In the genomic region with DNA sequence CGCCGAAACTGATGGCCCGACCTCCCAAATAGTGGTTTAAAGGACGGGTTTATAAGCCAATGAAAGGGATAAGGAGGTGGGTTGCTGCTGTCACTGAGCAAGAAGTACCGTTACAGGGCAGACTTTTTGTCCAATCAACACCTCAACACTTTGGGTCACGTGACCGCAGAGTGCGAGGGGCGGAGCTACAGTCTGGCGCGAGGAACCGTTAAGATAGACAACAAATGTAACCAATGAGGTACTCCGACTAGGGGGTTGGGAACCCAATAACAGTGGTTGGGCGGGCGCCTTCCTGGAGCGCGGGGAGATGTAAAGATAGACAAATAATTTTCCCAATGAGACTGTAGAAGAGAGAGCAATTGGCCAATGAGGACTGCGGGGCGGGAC, we compare ENCODE assay signal across 8 cellular contexts. TPM values are rescaled to one million over a fixed set of nuclear protein-coding genes. Genes with fewer than 3 reads are reported as not detected.
DNase-seq lines count a peak whose midpoint lies in the region; ATAC-seq and TF ChIP-seq lines count a peak whose summit lies in the region.

A gene with protein sequence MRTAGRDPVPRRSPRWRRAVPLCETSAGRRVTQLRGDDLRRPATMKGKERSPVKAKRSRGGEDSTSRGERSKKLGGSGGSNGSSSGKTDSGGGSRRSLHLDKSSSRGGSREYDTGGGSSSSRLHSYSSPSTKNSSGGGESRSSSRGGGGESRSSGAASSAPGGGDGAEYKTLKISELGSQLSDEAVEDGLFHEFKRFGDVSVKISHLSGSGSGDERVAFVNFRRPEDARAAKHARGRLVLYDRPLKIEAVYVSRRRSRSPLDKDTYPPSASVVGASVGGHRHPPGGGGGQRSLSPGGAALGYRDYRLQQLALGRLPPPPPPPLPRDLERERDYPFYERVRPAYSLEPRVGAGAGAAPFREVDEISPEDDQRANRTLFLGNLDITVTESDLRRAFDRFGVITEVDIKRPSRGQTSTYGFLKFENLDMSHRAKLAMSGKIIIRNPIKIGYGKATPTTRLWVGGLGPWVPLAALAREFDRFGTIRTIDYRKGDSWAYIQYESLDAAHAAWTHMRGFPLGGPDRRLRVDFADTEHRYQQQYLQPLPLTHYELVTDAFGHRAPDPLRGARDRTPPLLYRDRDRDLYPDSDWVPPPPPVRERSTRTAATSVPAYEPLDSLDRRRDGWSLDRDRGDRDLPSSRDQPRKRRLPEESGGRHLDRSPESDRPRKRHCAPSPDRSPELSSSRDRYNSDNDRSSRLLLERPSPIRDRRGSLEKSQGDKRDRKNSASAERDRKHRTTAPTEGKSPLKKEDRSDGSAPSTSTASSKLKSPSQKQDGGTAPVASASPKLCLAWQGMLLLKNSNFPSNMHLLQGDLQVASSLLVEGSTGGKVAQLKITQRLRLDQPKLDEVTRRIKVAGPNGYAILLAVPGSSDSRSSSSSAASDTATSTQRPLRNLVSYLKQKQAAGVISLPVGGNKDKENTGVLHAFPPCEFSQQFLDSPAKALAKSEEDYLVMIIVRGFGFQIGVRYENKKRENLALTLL (plus strand): TSS at position 338 of the 387 bp plus-strand sequence. CDS start 29 bp downstream, at position 367.

- H3T11ph ChIP-seq in H9 (ENCODE audit: low read length) = no peak within 1 kb of the TSS

- no peak within 1 kb of the TSS for H2AK5ac ChIP-seq in H9 (ENCODE audit: insufficient read length, low read length)

- H3K4me3 ChIP-seq in Loucy (ENCODE audit: low read length, poor library complexity, severe bottlenecking) (peak within 1 kb of the TSS; percentile 83), RWPE2 (ENCODE audit: severe bottlenecking) (peak within 1 kb of the TSS; percentile 87), fibroblast of the aortic adventitia (ENCODE audit: low read depth, low read length) (peak within 1 kb of the TSS; percentile 98)

- peaks cover 43 to 48% (median 47%) of the 10 kb centered on the region in 3 experiments for H3K36me3 Mint-ChIP-seq in H9 (ENCODE audit: insufficient read depth in 1 of 3, low read depth in 3 of 3)
- peaks cover 44% of the 10 kb centered on the region for H3K36me3 Mint-ChIP-seq in activated T-helper 2 cell treated with anti-CD3 and anti-CD28 coated beads, Interferon-gamma antibody, Interleukin-2, Interleukin-4, amounts not matched to agents 10 μg/mL and 5 μg/mL and 100 μg/mL, durations not matched to agents 14 hours and 24 hours and 36 hours (ENCODE audit: low read depth)
- peaks cover 19% of the 10 kb centered on the region for H3K36me3 Mint-ChIP-seq in natural killer cell treated with Interleukin-12 subunit alpha and Interleukin-12 subunit beta and Interleukin-15 and Interleukin-18, amount 100 ng/mL, for 72 hours

- no peaks in the 10 kb centered on the region for H4K20me1 ChIP-seq in H9 (ENCODE audit: control insufficient read depth, insufficient read depth, insufficient read length)
- peaks cover 46% of the 10 kb centered on the region for H4K20me1 ChIP-seq in Loucy (ENCODE audit: insufficient read depth, low read length, poor library complexity, severe bottlenecking)

- no CpG with 5 or more reads among the region's 19 CpGs for WGBS in H9 (ENCODE audit: extremely low coverage, insufficient read length, low lambda C conversion rate)

- no peak within 1 kb of the TSS for H3K23ac ChIP-seq in H9 (ENCODE audit: insufficient read length, low read depth, low read length)

- no peak within 1 kb of the TSS; the same call in 1 of the 2 replicates for H3K4ac ChIP-seq in H9 (ENCODE audit: low read depth, low read length)

- H3K36me3 ChIP-seq in Loucy (ENCODE audit: insufficient read depth, low read length) (peaks cover 31% of the 10 kb centered on the region), RWPE2 (ENCODE audit: low read depth) (peaks cover 39% of the 10 kb centered on the region)

- H4K8ac ChIP-seq in H9 (replicated peaks; ENCODE audit: insufficient read length, low read depth, low read length) = no peak within 1 kb of the TSS

- peak within 1 kb of the TSS; percentile 47 for H3K27ac ChIP-seq in H9 (ENCODE audit: insufficient read length, low read depth, low read length)
- peak within 1 kb of the TSS; percentile 84 for H3K27ac ChIP-seq in RWPE2 (ENCODE audit: poor library complexity, severe bottlenecking)

- peaks cover 6 to 8% of the 10 kb centered on the region in 2 experiments for H3K9me3 Mint-ChIP-seq in H9
- no peaks in the 10 kb centered on the region for H3K9me3 Mint-ChIP-seq in activated T-helper 2 cell treated with anti-CD3 and anti-CD28 coated beads, Interferon-gamma antibody, Interleukin-2, Interleukin-4, amounts not matched to agents 10 μg/mL and 5 μg/mL and 100 μg/mL, durations not matched to agents 14 hours and 24 hours and 36 hours
- no peaks in the 10 kb centered on the region for H3K9me3 Mint-ChIP-seq in natural killer cell treated with Interleukin-12 subunit alpha and Interleukin-12 subunit beta and Interleukin-15 and Interleukin-18, amount 100 ng/mL, for 72 hours

- no peak within 1 kb of the TSS; a peak in 1 of 5 replicates for H3K4me3 Mint-ChIP-seq in H9
- H3K4me3 Mint-ChIP-seq in activated T-helper 2 cell treated with anti-CD3 and anti-CD28 coated beads, Interferon-gamma antibody, Interleukin-2, Interleukin-4, amounts not matched to agents 10 μg/mL and 5 μg/mL and 100 μg/mL, durations not matched to agents 14 hours and 24 hours and 36 hours (ENCODE audit: low read depth) = no peak within 1 kb of the TSS
- no peak within 1 kb of the TSS for H3K4me3 Mint-ChIP-seq in natural killer cell treated with Interleukin-12 subunit alpha and Interleukin-12 subunit beta and Interleukin-15 and Interleukin-18, amount 100 ng/mL, for 72 hours

- H2BK15ac ChIP-seq in H9 (ENCODE audit: low read depth, low read length) = no peak within 1 kb of the TSS

- H3K56ac ChIP-seq in H9 (ENCODE audit: insufficient read length, low read depth, low read length) = peak within 1 kb of the TSS; percentile 8

- no peak within 1 kb of the TSS for H2BK120ac ChIP-seq in H9 (ENCODE audit: low read depth, low read length, poor library complexity, severe bottlenecking)

- no peaks in the 10 kb centered on the region for H3K9me2 ChIP-seq in Loucy (replicated peaks; ENCODE audit: low read depth, low read length)

- peak within 1 kb of the TSS; percentile 93 for H3K4me2 ChIP-seq in H9 (ENCODE audit: insufficient read depth, insufficient read length, low read length)
- peak within 1 kb of the TSS; percentile 95 for H3K4me2 ChIP-seq in Loucy (ENCODE audit: low read depth, low read length, poor library complexity, severe bottlenecking)

- peaks cover 13% of the 10 kb centered on the region for H3K23me2 ChIP-seq in H9 (ENCODE audit: insufficient read length, low read depth, low read length, poor library complexity, severe bottlenecking)

- H3K27me3 Mint-ChIP-seq in H9 (ENCODE audit: low read depth) = no peaks in the 10 kb centered on the region; the same call in 1 of the 2 replicates
- H3K27me3 Mint-ChIP-seq in activated T-helper 2 cell treated with anti-CD3 and anti-CD28 coated beads, Interferon-gamma antibody, Interleukin-2, Interleukin-4, amounts not matched to agents 10 μg/mL and 5 μg/mL and 100 μg/mL, durations not matched to agents 14 hours and 24 hours and 36 hours (ENCODE audit: low read depth) = no peaks in the 10 kb centered on the region
- no peaks in the 10 kb centered on the region for H3K27me3 Mint-ChIP-seq in natural killer cell treated with Interleukin-12 subunit alpha and Interleukin-12 subunit beta and Interleukin-15 and Interleukin-18, amount 100 ng/mL, for 72 hours

- no peaks in the 10 kb centered on the region for H3F3A ChIP-seq in Loucy (ENCODE audit: low read depth)

- no peaks in the 10 kb centered on the region for H3K9me3 ChIP-seq in H9 (ENCODE audit: control insufficient read depth, low read depth, low read length)
- no peaks in the 10 kb centered on the region for H3K9me3 ChIP-seq in Loucy (ENCODE audit: insufficient read depth, low read depth, low read length)
- H3K9me3 ChIP-seq in RWPE2 (ENCODE audit: severe bottlenecking) = no peaks in the 10 kb centered on the region

- no peaks in the 10 kb centered on the region for H3K79me1 ChIP-seq in H9 (ENCODE audit: insufficient read depth, low read depth, low read length, poor library complexity, severe bottlenecking)

- H3K14ac ChIP-seq in H9 (ENCODE audit: insufficient read depth, low read length) = peak within 1 kb of the TSS; percentile 93

- intact Hi-C loops in activated T-helper 2 cell treated with anti-CD3 and anti-CD28 coated beads, Interferon-gamma antibody, Interleukin-2, Interleukin-4, amounts not matched to agents 10 μg/mL and 5 μg/mL and 100 μg/mL, durations not matched to agents 14 hours and 24 hours and 36 hours (cut with micrococcal nuclease) = loop anchor here (1.0 to 5.0 kb wide), 6 partner anchors 103 to 912 kb away; a partner anchor contains a TSS

- H3K27me3 ChIP-seq in H9 (ENCODE audit: insufficient read depth, low read length) = no peaks in the 10 kb centered on the region
- no peaks in the 10 kb centered on the region for H3K27me3 ChIP-seq in Loucy (ENCODE audit: insufficient read depth, low read length, poor library complexity, severe bottlenecking)
- no peaks in the 10 kb centered on the region for H3K27me3 ChIP-seq in RWPE2 (ENCODE audit: insufficient read depth, poor library complexity, severe bottlenecking)

- H3K4me1 ChIP-seq in H9 (ENCODE audit: insufficient read depth, low read length) = peaks cover 3% of the 10 kb centered on the region; the same call in 1 of the 2 replicates
- peaks cover 50% of the 10 kb centered on the region for H3K4me1 ChIP-seq in Loucy (ENCODE audit: insufficient read depth, low read length, poor library complexity, severe bottlenecking)
- H3K4me1 ChIP-seq in RWPE2 (ENCODE audit: insufficient read depth, poor library complexity, severe bottlenecking) = peaks cover 27% of the 10 kb centered on the region

- peak within 1 kb of the TSS; percentile 89 for H2AFZ ChIP-seq in H9 (ENCODE audit: low read length)
- H2AFZ ChIP-seq in Loucy (ENCODE audit: low read length) = peak within 1 kb of the TSS; percentile 92

- H3K18ac ChIP-seq in H9 (ENCODE audit: insufficient read length, low read depth, low read length) = peak within 1 kb of the TSS; percentile 93

- no peak within 1 kb of the TSS for H2BK20ac ChIP-seq in H9 (ENCODE audit: low read depth, low read length, poor library complexity, severe bottlenecking)

- H4K5ac ChIP-seq in H9 (ENCODE audit: insufficient read length, low read depth, low read length) = peak within 1 kb of the TSS; percentile 13

- peak within 1 kb of the TSS; percentile 92 for H3K9ac ChIP-seq in H9 (ENCODE audit: extremely low read depth, insufficient read length, low read length)
- peak within 1 kb of the TSS; percentile 85 for H3K9ac ChIP-seq in Loucy (ENCODE audit: low read depth, low read length, poor library complexity, severe bottlenecking)

- H3K79me2 ChIP-seq in H9 (ENCODE audit: insufficient read depth, low read length) (peaks cover 37% of the 10 kb centered on the region), Loucy (ENCODE audit: insufficient read depth, low read length) (peaks cover 62% of the 10 kb centered on the region)

- no peak within 1 kb of the TSS for H4K91ac ChIP-seq in H9 (ENCODE audit: insufficient read length, low read depth, low read length)

- H3K27ac Mint-ChIP-seq in H9 = peak within 1 kb of the TSS in 1 of 3 experiments; percentile 86; a peak in 3 of 7 replicates
- H3K27ac Mint-ChIP-seq in activated T-helper 2 cell treated with anti-CD3 and anti-CD28 coated beads, Interferon-gamma antibody, Interleukin-2, Interleukin-4, amounts not matched to agents 10 μg/mL and 5 μg/mL and 100 μg/mL, durations not matched to agents 14 hours and 24 hours and 36 hours = no peak within 1 kb of the TSS
- H3K27ac Mint-ChIP-seq in natural killer cell treated with Interleukin-12 subunit alpha and Interleukin-12 subunit beta and Interleukin-15 and Interleukin-18, amount 100 ng/mL, for 72 hours = no peak within 1 kb of the TSS

- H2BK12ac ChIP-seq in H9 (ENCODE audit: insufficient read length, low read depth, low read length) = no peak within 1 kb of the TSS

- DNase-seq in Daoy (ENCODE audit: low read depth) (peak; percentile 100), H9 (peak; percentile 99), RWPE2 (ENCODE audit: low spot score) (peak; percentile 97), fibroblast of the aortic adventitia (ENCODE audit: low read depth) (peak; percentile 100)
- DNase-seq in activated T-helper 2 cell treated with anti-CD3 and anti-CD28 coated beads, Interferon-gamma antibody, Interleukin-2, Interleukin-4, amounts not matched to agents 10 μg/mL and 5 μg/mL and 100 μg/mL, durations not matched to agents 14 hours and 24 hours and 36 hours (ENCODE audit: low spot score) = peak; percentile 98
- DNase-seq in natural killer cell treated with Interleukin-12 subunit alpha and Interleukin-12 subunit beta and Interleukin-15 and Interleukin-18, amount 100 ng/mL, for 72 hours (ENCODE audit: low spot score) = peak; percentile 99
- DNase-seq in stimulated activated naive CD4-positive, alpha-beta T cell treated with Interleukin-2 at 50 U/mL for 16 hours (lab: John Stamatoyannopoulos, UW) = peak; percentile 96

- no peak within 1 kb of the TSS for H2BK5ac ChIP-seq in H9 (ENCODE audit: insufficient read length, low read length)

- H3K4me1 Mint-ChIP-seq in H9 = peaks cover 48 to 49% of the 10 kb centered on the region in 2 experiments
- H3K4me1 Mint-ChIP-seq in activated T-helper 2 cell treated with anti-CD3 and anti-CD28 coated beads, Interferon-gamma antibody, Interleukin-2, Interleukin-4, amounts not matched to agents 10 μg/mL and 5 μg/mL and 100 μg/mL, durations not matched to agents 14 hours and 24 hours and 36 hours (ENCODE audit: low read depth) = peaks cover 53% of the 10 kb centered on the region
- peaks cover 45 to 56% of the 10 kb centered on the region in 2 donors for H3K4me1 Mint-ChIP-seq in natural killer cell treated with Interleukin-12 subunit alpha and Interleukin-12 subunit beta and Interleukin-15 and Interleukin-18, amount 100 ng/mL, for 72 hours (ENCODE audit: low read depth in 2 of 2)

- ATAC-seq in RWPE2 (ENCODE audit: low read depth) = peak; percentile 84
- ATAC-seq in natural killer cell treated with Interleukin-12 subunit alpha and Interleukin-12 subunit beta and Interleukin-15 and Interleukin-18, amount 100 ng/mL, for 72 hours = peak; percentile 86 to 89

- TF ChIP-seq CTCF in H9 (conservative IDR thresholded peaks at IDR 0.05) = no peak
- TF ChIP-seq CTCF in Loucy (conservative IDR thresholded peaks at IDR 0.05; ENCODE audit: low read length) = no peak
- no peak for TF ChIP-seq CTCF in RWPE2 (IDR thresholded peaks at IDR 0.05; ENCODE audit: poor library complexity, severe bottlenecking)
- TF ChIP-seq CTCF in fibroblast of the aortic adventitia (IDR thresholded peaks at IDR 0.05; ENCODE audit: insufficient read depth, low read length) = no peak

RNA-seq across cellular contexts. Expression of the gene that starts here (rescaled TPM):
- 39.1 and 39.7 TPM in 2 replicates for total RNA-seq in Daoy (2014; rRNA removed; shearing (Covaris generic))
- 61.4 and 62.0 TPM in 2 replicates for total RNA-seq in H9 (2021)
- total RNA-seq in activated T-helper 2 cell treated with anti-CD3 and anti-CD28 coated beads, Interferon-gamma antibody, Interleukin-2, Interleukin-4, amounts not matched to agents 10 μg/mL and 5 μg/mL and 100 μg/mL, durations not matched to agents 14 hours and 24 hours and 36 hours = 55.5 TPM in 2 replicates
- total RNA-seq in fibroblast of the aortic adventitia (ENCODE audit: low replicate concordance) = 23.1 and 43.9 TPM in 2 replicates
- total RNA-seq in natural killer cell treated with Interleukin-12 subunit alpha and Interleukin-12 subunit beta and Interleukin-15 and Interleukin-18, amount 100 ng/mL, for 72 hours = 10 to 100 TPM; 60.2 to 97.9 TPM

Comparison
In these comparisons a context has a peak if more than half of its experiments do, and no peak if none do; other contexts are left out.
1. Peak in every context shown above with its lines: DNase-seq, ATAC-seq, H3K4me3 ChIP-seq and H3K27ac ChIP-seq.